In the genomic region with DNA sequence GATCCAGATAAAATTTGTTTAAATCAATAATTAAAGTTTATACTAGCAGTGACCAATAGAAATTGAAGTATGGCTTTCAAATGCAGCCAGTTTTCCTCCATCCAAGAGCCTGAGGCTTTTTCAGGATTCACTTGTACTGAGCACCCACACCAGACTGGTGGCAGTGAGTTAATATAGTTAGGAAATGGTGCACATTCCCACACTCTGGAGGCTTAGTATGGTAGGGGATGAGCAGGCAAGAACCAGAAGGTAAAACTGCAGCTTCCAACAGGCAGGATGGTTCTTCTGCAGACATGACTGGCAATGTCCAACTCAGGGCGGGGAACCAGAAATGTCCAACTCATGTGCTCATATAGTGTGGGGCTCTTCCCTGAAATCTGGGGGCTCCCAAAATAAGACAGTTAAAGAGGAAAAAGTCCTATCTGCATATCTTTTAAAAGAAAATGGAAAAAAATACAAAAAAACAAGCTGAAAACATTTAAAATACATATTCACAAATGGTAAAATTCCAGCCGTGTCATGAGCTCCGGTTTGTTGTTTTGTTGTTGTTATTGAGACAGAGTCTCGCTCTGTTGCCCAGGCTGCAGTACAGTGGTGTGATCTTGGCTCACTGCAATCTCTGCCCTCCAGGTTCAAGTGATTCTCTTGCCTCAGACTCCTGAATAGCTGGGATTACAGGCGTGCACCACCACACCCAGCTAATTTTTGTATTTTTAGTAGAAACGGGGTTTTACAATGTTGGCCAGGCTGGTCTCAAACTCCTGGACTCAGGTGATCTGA, we compare ENCODE assay signal across 30 cellular contexts.
"Had no signal": no experiment of that assay in that cellular context is flagged by ENCODE, and none has a peak within 500 bp of the region (broad histone marks: within the 10 kb centered on the region; RNA-seq: fewer than 3 reads in every experiment).

No MANE protein-coding gene starts in this region.

- H3K27ac ChIP-seq: adrenal gland, ascending aorta, body of pancreas, brain microvascular endothelial cell, breast epithelium, cardiac muscle cell had no signal

- H3K36me3 ChIP-seq: adrenal gland had no signal

- DNase-seq: activated effector memory CD4-positive, alpha-beta T cell treated with anti-CD3 and anti-CD28 coated beads, Interleukin-2, amount 50 U/mL, for 16 hours; activated effector memory CD4-positive, alpha-beta T cell treated with Interleukin-2 at 50 U/mL for 16 hours; activated gamma-delta T cell; activated gamma-delta T cell treated with Interleukin-2 at 50 U/mL for 16 hours; activated naive CD4-positive, alpha-beta T cell; activated naive CD4-positive, alpha-beta T cell treated with anti-CD3 and anti-CD28 coated beads for 36 hours; activated naive CD4-positive, alpha-beta T cell treated with anti-CD3 and anti-CD28 coated beads, Interleukin-2, amount 10 ng/mL, durations not matched to agents 7 days and 5 days; activated naive CD4-positive, alpha-beta T cell treated with anti-CD3 and anti-CD28 coated beads, Interleukin-2, amount 50 U/mL, for 16 hours; activated naive CD4-positive, alpha-beta T cell treated with Interleukin-2 at 50 U/mL for 16 hours; activated naive CD8-positive, alpha-beta T cell treated with anti-CD3 and anti-CD28 coated beads for 36 hours; activated naive CD8-positive, alpha-beta T cell treated with anti-CD3 and anti-CD28 coated beads, Interleukin-2, amount 10 ng/mL, durations not matched to agents 7 days and 5 days; activated naive CD8-positive, alpha-beta T cell treated with anti-CD3 and anti-CD28 coated beads, Interleukin-2, amount 50 U/mL, for 24 hours; activated T-cell treated with anti-CD3 and anti-CD28 coated beads, Interleukin-2, amount 50 U/mL, for 1 hour; activated T-cell treated with anti-CD3 and anti-CD28 coated beads, Interleukin-2, amount 50 U/mL, for 24 hours; activated T-cell treated with anti-CD3 and anti-CD28 coated beads, Interleukin-2, amount 50 U/mL, for 4 hours; activated T-cell treated with anti-CD3 and anti-CD28 coated beads, Interleukin-2, amount 50 U/mL, for 48 hours; activated T-cell treated with anti-CD3 and anti-CD28 coated beads, Interleukin-2, amount 50 U/mL, for 72 hours; adrenal gland; amniotic stem cell; amygdala; anterior cingulate cortex; aorta; body of pancreas; brain microvascular endothelial cell; caudate nucleus; central memory CD4-positive, alpha-beta T cell; cerebellar nuclear complex had no signal

- H3K4me3 ChIP-seq: adrenal gland, ascending aorta, body of pancreas, breast epithelium, cardiac muscle cell had no signal

- H3K4me1 ChIP-seq: adrenal gland, ascending aorta, body of pancreas, breast epithelium had no signal

- H3K27me3 ChIP-seq: adrenal gland, ascending aorta, body of pancreas, brain microvascular endothelial cell, breast epithelium, cardiac muscle cell had no signal
